Comparison of ENCODE assay signal across 28 cellular contexts in the genomic region with DNA sequence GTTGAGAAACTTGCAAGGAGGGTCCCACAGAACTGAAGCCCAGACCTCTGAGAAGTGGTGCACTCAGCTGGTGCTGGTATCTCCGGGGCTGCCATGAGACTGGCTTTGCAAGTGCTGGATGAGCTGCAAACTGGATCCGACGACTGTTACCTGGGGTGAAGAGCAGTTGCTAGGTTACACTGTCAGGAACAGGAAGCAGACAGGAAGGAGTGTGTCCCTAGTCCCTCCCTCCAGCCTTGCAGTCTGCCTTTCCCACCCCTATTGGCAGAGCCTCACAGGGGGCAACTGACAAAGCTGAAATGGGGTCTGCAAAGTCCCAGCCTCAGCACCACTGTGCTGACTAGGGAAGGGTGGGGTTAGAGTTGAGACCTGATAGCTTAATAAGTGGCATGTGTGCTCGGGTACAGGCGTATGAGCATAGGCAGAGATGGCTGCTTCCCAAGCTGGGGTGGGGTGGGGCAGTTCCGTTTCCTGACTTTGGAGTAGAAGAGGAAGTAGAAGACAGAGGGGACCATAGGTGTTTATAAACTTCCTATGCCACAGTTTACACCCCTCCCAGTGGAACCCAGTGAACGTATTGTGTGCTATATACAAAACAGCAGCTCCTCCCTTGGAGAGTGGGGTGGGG. TPM values are rescaled to one million over a fixed set of nuclear protein-coding genes. Genes with fewer than 3 reads are reported as not detected.
A peak's percentile ranks its signal among the peaks of the same experiment; 100 is the strongest.
DNase-seq lines count a peak whose midpoint lies in the region; ATAC-seq and TF ChIP-seq lines count a peak whose summit lies in the region.
"Had no signal": no experiment of that assay in that cellular context is flagged by ENCODE, and none has a peak within 500 bp of the region (broad histone marks: within the 10 kb centered on the region; RNA-seq: fewer than 3 reads in every experiment).

No MANE protein-coding gene starts in this region.

- H4K5ac ChIP-seq in H9 (ENCODE audit: insufficient read length, low read depth, low read length), result no peak overlapping the region

- H3K27ac Mint-ChIP-seq in H9 (no peak overlapping the region), endothelial cell (ENCODE audit: unreplicated experiment) (peak overlapping the region; percentile 91)
- H3K27ac Mint-ChIP-seq: type B pancreatic cell had no signal

- no peak overlapping the region for H2AK5ac ChIP-seq in H9 (ENCODE audit: insufficient read length, low read length)

- H4K8ac ChIP-seq in H9 (replicated peaks; ENCODE audit: insufficient read length, low read depth, low read length), result no peak overlapping the region

- no peak for ATAC-seq in GM18520 (IDR thresholded peaks at IDR 0.05; ENCODE audit: unreplicated experiment)

- peaks cover 5 to 13% of the 10 kb centered on the region in 2 experiments; a peak in 3 of 4 replicates for H3K4me1 Mint-ChIP-seq in H9
- H3K4me1 Mint-ChIP-seq in endothelial cell (ENCODE audit: unreplicated experiment), result peaks cover 11% of the 10 kb centered on the region

- H3K27me3 Mint-ChIP-seq in H9 (ENCODE audit: low read depth) (peaks cover 2% of the 10 kb centered on the region), endothelial cell (ENCODE audit: unreplicated experiment) (no peaks in the 10 kb centered on the region)
- H3K27me3 Mint-ChIP-seq: type B pancreatic cell had no signal

- no peak overlapping the region for H2BK5ac ChIP-seq in H9 (ENCODE audit: insufficient read length, low read length)

- H2BK20ac ChIP-seq in H9 (ENCODE audit: low read depth, low read length, poor library complexity, severe bottlenecking), result no peak overlapping the region

- H3K27me3 ChIP-seq in H9 (ENCODE audit: insufficient read depth, low read length) (no peaks in the 10 kb centered on the region), neutrophil (no peaks in the 10 kb centered on the region)
- H3K27me3 ChIP-seq: heart left ventricle, MG63, Peyer's patch, SJSA1 had no signal

- no peak overlapping the region for H3K4me2 ChIP-seq in H9 (ENCODE audit: insufficient read depth, insufficient read length, low read length)

- in situ Hi-C loops in GM13977 (cut with MboI; ENCODE audit: low pct_unique_long_range_greater_than_20kb, low sequenced_read_pairs, unreplicated experiment), result no loop called here

- H3K36me3 ChIP-seq in neutrophil, result no peaks in the 10 kb centered on the region
- H3K36me3 ChIP-seq: HAP-1, heart left ventricle, left ventricle myocardium inferior, MG63, Peyer's patch, prostate gland, SJSA1 had no signal

- no CpG with 5 or more reads among the region's 7 CpGs for WGBS in H9 (ENCODE audit: extremely low coverage, insufficient read length, low lambda C conversion rate)

- TF ChIP-seq CTCF in H9 (conservative IDR thresholded peaks at IDR 0.05) (no peak), endothelial cell (IDR thresholded peaks at IDR 0.05; ENCODE audit: unreplicated experiment) (no peak), neutrophil (IDR thresholded peaks at IDR 0.05) (no peak), GM13977 (IDR thresholded peaks at IDR 0.05; ENCODE audit: extremely low read depth, insufficient read depth, missing control alignments) (no peak)

- no peak overlapping the region for H2BK15ac ChIP-seq in H9 (ENCODE audit: low read depth, low read length)

- no peak overlapping the region for H3K27ac ChIP-seq in H9 (ENCODE audit: insufficient read length, low read depth, low read length)
- peak overlapping the region; percentile 36 for H3K27ac ChIP-seq in neutrophil
- H3K27ac ChIP-seq: heart left ventricle, left ventricle myocardium inferior, Peyer's patch, prostate gland, SJSA1 had no signal

- H2BK12ac ChIP-seq in H9 (ENCODE audit: insufficient read length, low read depth, low read length), result no peak overlapping the region

- no peak overlapping the region for H3K18ac ChIP-seq in H9 (ENCODE audit: insufficient read length, low read depth, low read length)

- H3K9me3 ChIP-seq in H9 (ENCODE audit: control insufficient read depth, low read depth, low read length) (peaks cover 47% of the 10 kb centered on the region), neutrophil (no peaks in the 10 kb centered on the region)
- H3K9me3 ChIP-seq: HAP-1, heart left ventricle, left ventricle myocardium inferior, MG63, Peyer's patch, prostate gland, SJSA1 had no signal

- H3K79me1 ChIP-seq in H9 (ENCODE audit: insufficient read depth, low read depth, low read length, poor library complexity, severe bottlenecking), result no peaks in the 10 kb centered on the region

- H3K4me3 Mint-ChIP-seq in H9 (no peak overlapping the region), endothelial cell (ENCODE audit: unreplicated experiment) (no peak overlapping the region)
- H3K4me3 Mint-ChIP-seq: type B pancreatic cell had no signal

- no peak overlapping the region for H2AFZ ChIP-seq in H9 (ENCODE audit: low read length)

- H3K9me3 Mint-ChIP-seq in H9 (peaks cover 61 to 69% of the 10 kb centered on the region in 2 experiments), endothelial cell (ENCODE audit: unreplicated experiment) (no peaks in the 10 kb centered on the region)

- no peak overlapping the region for H2BK120ac ChIP-seq in H9 (ENCODE audit: low read depth, low read length, poor library complexity, severe bottlenecking)

- no peak overlapping the region for H3T11ph ChIP-seq in H9 (ENCODE audit: low read length)

- no peak overlapping the region for H4K91ac ChIP-seq in H9 (ENCODE audit: insufficient read length, low read depth, low read length)

- no peak overlapping the region for H3K9ac ChIP-seq in H9 (ENCODE audit: extremely low read depth, insufficient read length, low read length)

- H3K36me3 Mint-ChIP-seq in H9 (ENCODE audit: insufficient read depth in 1 of 3, low read depth in 3 of 3) (no peaks in the 10 kb centered on the region; a peak in 2 of 7 replicates), endothelial cell (ENCODE audit: low read depth, unreplicated experiment) (no peaks in the 10 kb centered on the region)
- H3K36me3 Mint-ChIP-seq: CD14-positive monocyte, type B pancreatic cell had no signal

- H3K23ac ChIP-seq in H9 (ENCODE audit: insufficient read length, low read depth, low read length), result no peak overlapping the region

- H3K23me2 ChIP-seq in H9 (ENCODE audit: insufficient read length, low read depth, low read length, poor library complexity, severe bottlenecking), result no peaks in the 10 kb centered on the region

- no peaks in the 10 kb centered on the region for H4K20me1 ChIP-seq in H9 (ENCODE audit: control insufficient read depth, insufficient read depth, insufficient read length)

- H3K4me1 ChIP-seq in H9 (ENCODE audit: insufficient read depth, low read length) (no peaks in the 10 kb centered on the region), neutrophil (ENCODE audit: control insufficient read depth in 1 of 2, insufficient read depth in 1 of 2, low read depth in 1 of 2, low read length in 1 of 2) (peaks cover 11 to 12% of the 10 kb centered on the region in 2 experiments)
- H3K4me1 ChIP-seq: HAP-1, left ventricle myocardium inferior, Peyer's patch, prostate gland, SJSA1 had no signal

- H3K14ac ChIP-seq in H9 (ENCODE audit: insufficient read depth, low read length), result no peak overlapping the region

- H3K79me2 ChIP-seq in H9 (ENCODE audit: insufficient read depth, low read length), result no peaks in the 10 kb centered on the region

- H3K4ac ChIP-seq in H9 (ENCODE audit: low read depth, low read length), result no peak overlapping the region

- DNase-seq in SKM-1 (lab: John Stamatoyannopoulos, UW; ENCODE audit: unreplicated experiment), result peak; percentile 0
- DNase-seq in SKM-1 treated with dmso at 0.1 percent for 144 hours (lab: John Stamatoyannopoulos, UW; ENCODE audit: unreplicated experiment), result no peak
- peak; percentile 36 for DNase-seq in H9
- peak; percentile 15 for DNase-seq in endothelial cell (ENCODE audit: low spot score)
- DNase-seq in NCI-H2227 (lab: John Stamatoyannopoulos, UW; ENCODE audit: unreplicated experiment), result no peak
- no peak for DNase-seq in GM13977 (ENCODE audit: low spot score)
- DNase-seq: ACHN; activated CD4-positive, alpha-beta T cell treated with anti-CD3 and anti-CD28 coated beads, Interleukin-2, amount 50 U/mL, for 48 hours; activated gamma-delta T cell; amygdala; GDM1; heart left ventricle; IMR-90; left ventricle myocardium inferior; MG63; midbrain; NCI-H146; NCI-H2227 treated with DMSO at 0.1 percent for 48 hours; Peyer's patch; T-helper 2 cell had no signal

- peak overlapping the region in 1 of 2 experiments; percentile 20 for H3K4me3 ChIP-seq in neutrophil (ENCODE audit: low read depth in 1 of 2, low read length in 1 of 2)
- H3K4me3 ChIP-seq: HAP-1, heart left ventricle, left ventricle myocardium inferior, MG63, Peyer's patch, prostate gland, SJSA1 had no signal

- no peak overlapping the region for H3K56ac ChIP-seq in H9 (ENCODE audit: insufficient read length, low read depth, low read length)

RNA-seq across cellular contexts. Expression of a gene that starts 18.0 kb away (rescaled TPM):
- total RNA-seq in H9 (2021) (0.15 and 0.52 TPM in 2 replicates), endothelial cell (ENCODE audit: unreplicated experiment) (not detected)
- total RNA-seq: dermis microvascular lymphatic vessel endothelial cell, IMR-90, Peyer's patch, SJSA1 had no signal

RNA-seq across cellular contexts. Expression of a gene that starts 53.5 kb away (rescaled TPM):
- total RNA-seq in H9 (2021) (not detected in 2 replicates), endothelial cell (ENCODE audit: unreplicated experiment) (not detected)
- total RNA-seq: dermis microvascular lymphatic vessel endothelial cell, heart left ventricle, IMR-90, left ventricle myocardium inferior, Peyer's patch, prostate gland had no signal

Comparison
In these comparisons a context has a peak if more than half of its experiments do, and no peak if none do; other contexts are left out.
1. DNase-seq: peak in SKM-1 (single experiment), H9 (single experiment) and endothelial cell (single experiment); none in SKM-1 treated with dmso at 0.1 percent for 144 hours (single experiment), NCI-H2227 (single experiment) and GM13977 (single experiment).